Comparison of ENCODE assay signal across 8 cellular contexts in genomic region chr2:64498438-64498837, GRCh38.
"Had no signal": no experiment of that assay in that cellular context is flagged by ENCODE, and none has a peak within 500 bp of the region (broad histone marks: within the 10 kb centered on the region; RNA-seq: fewer than 3 reads in every experiment).

No MANE protein-coding gene starts in this region.

- H3K9ac ChIP-seq: KMS-11 had no signal

- H3K4me3 ChIP-seq: HAP-1 had no signal

- FAIRE-seq: HTR-8/SVneo had no signal

- H3K4me2 ChIP-seq: KMS-11 had no signal

- DNase-seq: GOT3, H7, HFFc6, KBM-7 had no signal

- H3K9me3 ChIP-seq: HAP-1 had no signal

- ATAC-seq: HCT116 had no signal

- H3K36me3 ChIP-seq: HAP-1 had no signal

- H3K27ac ChIP-seq: KMS-11 had no signal
